ENCODE assay signal across 8 cellular contexts in the genomic region with DNA sequence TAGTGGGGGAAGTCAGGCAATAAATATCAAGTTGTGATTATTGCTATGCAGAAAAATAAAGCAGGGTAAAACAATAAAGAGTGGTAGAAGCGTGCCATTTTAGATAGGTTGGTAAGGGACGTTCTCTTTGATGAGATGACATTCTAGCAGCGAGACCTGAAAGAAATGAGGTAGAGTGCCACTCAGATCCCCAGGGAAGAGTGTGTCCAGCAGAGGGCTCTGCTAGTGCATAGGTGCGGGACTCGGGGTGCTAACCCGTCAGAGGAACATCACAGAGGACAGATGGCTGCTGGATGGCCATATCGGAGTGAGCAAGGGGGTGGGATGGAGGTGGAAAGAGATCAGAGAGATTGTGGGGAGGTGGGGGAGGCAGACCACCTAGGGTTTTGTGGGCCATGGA. TPM values are rescaled to one million over a fixed set of nuclear protein-coding genes. Genes with fewer than 3 reads are reported as not detected.
DNase-seq lines count a peak whose midpoint lies in the region; ATAC-seq and TF ChIP-seq lines count a peak whose summit lies in the region.

No MANE protein-coding gene starts in this region.

- TF ChIP-seq CTCF in GM23338 (conservative IDR thresholded peaks at IDR 0.05; ENCODE audit: low read depth in 2 of 2): peak; percentile 77 to 91
- TF ChIP-seq CTCF in OCI-LY1 (IDR thresholded peaks at IDR 0.05; ENCODE audit: low read length): peak; percentile 57
- TF ChIP-seq CTCF in fibroblast of pulmonary artery (IDR thresholded peaks at IDR 0.05; ENCODE audit: low read length, missing control alignments): peak; percentile 47
- TF ChIP-seq CTCF in testis (IDR thresholded peaks at IDR 0.05): peak in 2 of 3 experiments; percentile 10 to 32

- H2AFZ ChIP-seq in GM23338: no peak overlapping the region
- no peak overlapping the region for H2AFZ ChIP-seq in OCI-LY1 (ENCODE audit: low read length)

- intact Hi-C loops in testis (cut with DNase I; ENCODE audit: low total_unique reads): no loop called here

- H3K4me1 ChIP-seq in GM23338 (ENCODE audit: insufficient read depth): no peaks in the 10 kb centered on the region
- no peaks in the 10 kb centered on the region for H3K4me1 ChIP-seq in OCI-LY1 (ENCODE audit: insufficient read depth, low read length, severe bottlenecking)
- no peaks in the 10 kb centered on the region for H3K4me1 ChIP-seq in testis

- H3K27me3 ChIP-seq in GM23338 (ENCODE audit: insufficient read depth): no peaks in the 10 kb centered on the region
- no peaks in the 10 kb centered on the region for H3K27me3 ChIP-seq in OCI-LY1 (ENCODE audit: insufficient read depth, low read length)
- H3K27me3 ChIP-seq in testis: no peaks in the 10 kb centered on the region

- ATAC-seq in GM23338 (peak; percentile 98), GM19467 (IDR thresholded peaks at IDR 0.05; ENCODE audit: unreplicated experiment) (no peak)

- H3K4me3 Mint-ChIP-seq in GM23338: no peak overlapping the region

- H3K4me2 ChIP-seq in GM23338: no peak overlapping the region
- no peak overlapping the region for H3K4me2 ChIP-seq in OCI-LY1 (ENCODE audit: low read length)

- no peaks in the 10 kb centered on the region for H3K9me3 Mint-ChIP-seq in GM23338

- H3K4me3 ChIP-seq in GM23338 (no peak overlapping the region), OCI-LY1 (ENCODE audit: low read depth, low read length, poor library complexity, severe bottlenecking) (no peak overlapping the region), fibroblast of pulmonary artery (replicated peaks; ENCODE audit: low read depth, low read length) (no peak overlapping the region), testis (no peak overlapping the region)

- H3K9me2 ChIP-seq in GM23338 (ENCODE audit: insufficient read depth): no peaks in the 10 kb centered on the region
- no peaks in the 10 kb centered on the region for H3K9me2 ChIP-seq in OCI-LY1 (ENCODE audit: low read depth, low read length)

- H3K79me2 ChIP-seq in GM23338 (replicated peaks; ENCODE audit: insufficient read depth) (no peaks in the 10 kb centered on the region), OCI-LY1 (ENCODE audit: insufficient read depth, low read length) (no peaks in the 10 kb centered on the region)

- no peaks in the 10 kb centered on the region for H3K27me3 Mint-ChIP-seq in GM23338 (ENCODE audit: insufficient read depth, low read depth, poor library complexity)

- no peak overlapping the region for H3K27ac ChIP-seq in GM23338 (ENCODE audit: low read depth)
- H3K27ac ChIP-seq in OCI-LY1 (ENCODE audit: low read depth, low read length, poor library complexity, severe bottlenecking): no peak overlapping the region
- H3K27ac ChIP-seq in testis: no peak overlapping the region

- H3K9ac ChIP-seq in OCI-LY1 (ENCODE audit: low read length): no peak overlapping the region

- H3K9me3 ChIP-seq in OCI-LY1 (ENCODE audit: low read length) (no peaks in the 10 kb centered on the region), testis (no peaks in the 10 kb centered on the region)

- H3K36me3 Mint-ChIP-seq in GM23338 (ENCODE audit: low read depth): no peaks in the 10 kb centered on the region

- 69 to 78% methylated on average over 7 of the region's 7 CpGs for WGBS in testis, 2 donors

- H3K36me3 ChIP-seq in GM23338 (ENCODE audit: insufficient read depth) (no peaks in the 10 kb centered on the region), OCI-LY1 (ENCODE audit: insufficient read depth, low read length) (no peaks in the 10 kb centered on the region), testis (ENCODE audit: low read depth, missing control alignments) (no peaks in the 10 kb centered on the region)

- H3K4me1 Mint-ChIP-seq in GM23338: no peaks in the 10 kb centered on the region

- TF ChIP-seq POLR2A in testis (IDR thresholded peaks at IDR 0.05): no peak

- peak; percentile 69 for DNase-seq in DMS53 (lab: John Stamatoyannopoulos, UW)
- peak; percentile 79 for DNase-seq in GM23338 (ENCODE audit: low spot score)
- DNase-seq in fibroblast of pulmonary artery (ENCODE audit: low read depth): peak; percentile 12
- DNase-seq in testis: peak; percentile 62
- no peak for DNase-seq in activated CD4-positive, CD25-positive, alpha-beta regulatory T cell (lab: John Stamatoyannopoulos, UW)
- no peak for DNase-seq in NCI-H2196 treated with DMSO at 0.1 percent for 48 hours (lab: John Stamatoyannopoulos, UW; ENCODE audit: unreplicated experiment)

- no peak overlapping the region for H3K27ac Mint-ChIP-seq in GM23338

- H4K20me1 ChIP-seq in GM23338 (replicated peaks; ENCODE audit: insufficient read depth): no peaks in the 10 kb centered on the region
- H4K20me1 ChIP-seq in OCI-LY1 (ENCODE audit: insufficient read depth, low read length): no peaks in the 10 kb centered on the region

- no peaks in the 10 kb centered on the region for H3F3A ChIP-seq in GM23338 (replicated peaks; ENCODE audit: low read depth)
- no peaks in the 10 kb centered on the region for H3F3A ChIP-seq in OCI-LY1 (ENCODE audit: insufficient read depth, low read length)

TF ChIP-seq in GM23338, 12 proteins besides CTCF, POLR2A, EP300 and RAD21:
- TF ChIP-seq ZNF331 (CRISPR knock-in tag; IDR thresholded peaks at IDR 0.05; ENCODE audit: low read depth) (no peak), POLR2AphosphoS5 (IDR thresholded peaks at IDR 0.05; ENCODE audit: low read depth) (no peak)

RNA-seq across cellular contexts. Expression of gene GTF2A1L, which starts 16.3 kb away (rescaled TPM):
- total RNA-seq in GM23338 (2014; rRNA removed; shearing (Covaris generic)): 0.94 and 2.8 TPM in 2 replicates
- polyA plus RNA-seq in GM23338 (2016; fragmentation: Nextera tagmentation; extraction: Ambion mirVana) (0.65 and 0.85 TPM in 2 replicates), testis (ENCODE audit: insufficient read depth, low read depth, low replicate concordance) (99.0 TPM)
- total RNA-seq in testis: 10 to 100 TPM; 24.4 to 36.1 TPM

Comparison
In these comparisons a context has a peak if more than half of its experiments do, and no peak if none do; other contexts are left out.
1. DNase-seq: peak in DMS53 (single experiment), GM23338 (single experiment), fibroblast of pulmonary artery (single experiment) and testis (single experiment); none in activated CD4-positive, CD25-positive, alpha-beta regulatory T cell (0 of 4) and NCI-H2196 treated with DMSO at 0.1 percent for 48 hours (single experiment).
2. CTCF ChIP-seq: peak in every context shown above with its lines; median percentile 84 in GM23338; 57 in OCI-LY1; 47 in fibroblast of pulmonary artery; 21 in testis.